ENCODE assay signal across 27 cellular contexts in the genomic region with DNA sequence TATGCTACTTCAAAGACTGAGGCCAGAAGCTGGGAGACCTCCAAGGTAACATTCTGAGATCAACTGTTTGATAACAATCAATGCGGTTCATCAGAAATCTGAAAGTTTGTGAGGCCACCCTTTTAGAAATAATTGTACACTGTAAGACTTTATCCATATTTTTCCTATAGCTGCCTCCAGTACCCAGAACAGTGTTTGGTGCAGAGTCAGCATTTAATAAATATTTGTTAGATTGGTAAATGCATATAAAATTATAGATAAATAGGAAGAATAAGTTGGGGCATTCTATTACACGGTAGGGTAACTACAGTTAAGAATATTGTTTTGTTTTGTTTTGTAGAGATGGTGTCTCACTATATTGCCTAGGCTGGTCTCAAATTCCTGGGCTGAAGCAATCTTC.
"Had no signal": no experiment of that assay in that cellular context is flagged by ENCODE, and none has a peak within 500 bp of the region (broad histone marks: within the 10 kb centered on the region; RNA-seq: fewer than 3 reads in every experiment).

No MANE protein-coding gene starts in this region.

- H3K27ac ChIP-seq: stomach, suprapubic skin, testis, thoracic aorta, thyroid gland, tibial artery, tibial nerve, transverse colon, upper lobe of left lung, upper lobe of right lung, uterus, vagina had no signal

- H3K27me3 ChIP-seq: stomach, suprapubic skin, testis, thyroid gland, tibial artery, tibial nerve, transverse colon, upper lobe of left lung, upper lobe of right lung, uterus, vagina had no signal

- H3K9me3 ChIP-seq: stomach, suprapubic skin, testis, thoracic aorta, thyroid gland, tibial artery, transverse colon, upper lobe of left lung, upper lobe of right lung, uterus, vagina had no signal

- H3K36me3 ChIP-seq: stomach, suprapubic skin, thoracic aorta, thyroid gland, tibial artery, tibial nerve, transverse colon, upper lobe of left lung, upper lobe of right lung, uterus, vagina had no signal

- ATAC-seq: stimulated activated effector memory CD8-positive, alpha-beta T cell treated with anti-CD3 and anti-CD28 coated beads, Interleukin-12 subunit alpha, Interleukin-12 subunit beta, amount 100 ng/mL, for 72 hours; stimulated activated memory B cell treated with anti-CD40 and anti-IgM and Interleukin-4, amounts not matched to agents 10 μg/mL and 1 μg/mL and 100 μg/mL, for 72 hours; stimulated activated naive B cell treated with anti-CD40 and anti-IgM and Interleukin-4, amounts not matched to agents 10 μg/mL and 1 μg/mL and 100 μg/mL, for 72 hours; stimulated activated naive CD8-positive, alpha-beta T cell treated with anti-CD3 and anti-CD28 coated beads, Interleukin-15, Interleukin-2, amounts not matched to agents 100 U/mL and 50 U/mL, for 24 hours; upper lobe of right lung had no signal

- H3K4me1 ChIP-seq: stomach, suprapubic skin, testis, thyroid gland, tibial artery, tibial nerve, transverse colon, upper lobe of left lung, upper lobe of right lung, uterus, vagina had no signal

- DNase-seq: stimulated activated CD4-positive, alpha-beta T cell treated with anti-CD3 and anti-CD28 coated beads, Interleukin-2, amount 100 ng/mL, for 48 hours; stimulated activated CD4-positive, alpha-beta T cell treated with anti-CD3 and anti-CD28 coated beads, Interleukin-4, amount 100 ng/mL, for 1 hour; stimulated activated CD4-positive, alpha-beta T cell treated with anti-CD3 and anti-CD28 coated beads, Interleukin-4, amount 100 ng/mL, for 24 hours; stimulated activated CD4-positive, alpha-beta T cell treated with anti-CD3 and anti-CD28 coated beads, Interleukin-4, amount 100 ng/mL, for 4 hours; stimulated activated CD8-positive, alpha-beta memory T cell treated with anti-CD3 and anti-CD28 coated beads, Interleukin-4, amount 100 ng/mL, for 48 hours; stimulated activated naive B cell treated with anti-CD40 and anti-IgM and Interleukin-4, amounts not matched to agents 10 μg/mL and 1 μg/mL and 100 μg/mL, for 72 hours; stimulated activated naive CD4-positive, alpha-beta T cell; stimulated activated naive CD4-positive, alpha-beta T cell treated with Interleukin-2 at 50 U/mL for 16 hours; stimulated activated naive CD8-positive, alpha-beta T cell treated with anti-CD3 and anti-CD28 coated beads, Interleukin-15, amount 100 ng/mL, for 72 hours; stimulated activated naive CD8-positive, alpha-beta T cell treated with anti-CD3 and anti-CD28 coated beads, Interleukin-15, Interleukin-2, amounts not matched to agents 100 U/mL and 50 U/mL, for 24 hours; stomach; substantia nigra; testis; thyroid gland; tibial artery; transverse colon; trophoblast cell; upper lobe of left lung; upper lobe of right lung; uterus had no signal

- H3K4me3 ChIP-seq: stomach, suprapubic skin, testis, thoracic aorta, thyroid gland, tibial artery, tibial nerve, transverse colon, upper lobe of left lung, upper lobe of right lung, uterus, vagina had no signal

- FAIRE-seq: urothelium cell line had no signal
